15 cellular contexts compared by ENCODE assay signal in genomic region chr3:33132019-33132360, GRCh38. TPM values are rescaled to one million over a fixed set of nuclear protein-coding genes. Genes with fewer than 3 reads are reported as not detected.
DNase-seq lines count a peak whose midpoint lies in the region; ATAC-seq, FAIRE-seq and TF ChIP-seq lines count a peak whose summit lies in the region.
"Had no signal": no experiment of that assay in that cellular context is flagged by ENCODE, and none has a peak within 500 bp of the region (broad histone marks: within the 10 kb centered on the region; RNA-seq: fewer than 3 reads in every experiment).

No MANE protein-coding gene starts in this region.

- no peaks in the 10 kb centered on the region for H3K27me3 Mint-ChIP-seq in CD4-positive, alpha-beta T cell

- H3K27me3 ChIP-seq in CD4-positive, alpha-beta T cell (ENCODE audit: control insufficient read depth, insufficient read depth, low read length) = no peaks in the 10 kb centered on the region
- no peaks in the 10 kb centered on the region for H3K27me3 ChIP-seq in H1 (replicated peaks in 1 of 4; ENCODE audit: control insufficient read depth in 3 of 4, extremely low read depth in 1 of 4, insufficient read depth in 3 of 4, low read length in 3 of 4)
- H3K27me3 ChIP-seq: gastrocnemius medialis, ovary, transverse colon had no signal

- H2AFZ ChIP-seq in H1 (ENCODE audit: low read length) = peak overlapping the region; percentile 84

- H4K8ac ChIP-seq in H1 (ENCODE audit: extremely low read depth, insufficient read depth, low read length) = no peak overlapping the region

- no peak overlapping the region for H3K14ac ChIP-seq in H1 (ENCODE audit: insufficient read length)

- H3K36me3 Mint-ChIP-seq in CD4-positive, alpha-beta T cell (ENCODE audit: low read depth) = peaks cover 63% of the 10 kb centered on the region

- H3K4me2 ChIP-seq in H1 (ENCODE audit: insufficient read depth in 1 of 2, low read depth in 2 of 2, low read length in 2 of 2) = no peak overlapping the region; a peak in 1 of 4 replicates

- peak overlapping the region; percentile 13; the same call in 1 of the 2 replicates for H2BK5ac ChIP-seq in H1 (ENCODE audit: low read depth, low read length)

- 75% methylated on average over 1 of the region's 1 CpG; no CpG with 5 or more reads in 1 of the 2 experiments for WGBS in H1 (ENCODE audit: extremely low coverage in 1 of 2, insufficient coverage in 1 of 2, insufficient read length in 1 of 2, insufficient replicate concordance in 2 of 2, low coverage in 1 of 2, low lambda C conversion rate in 2 of 2, missing lambda C conversion rate in 1 of 2), 2 experiments

- CTCF ChIA-PET in CD4-positive, alpha-beta T cell (lab: Charles Lee) = interaction anchor here (0.6 to 1.8 kb wide), 14 partner anchors 8 to 655 kb away, joined by 3 to 9 read pairs (median 4); no protein-coding TSS in a partner anchor
- CTCF ChIA-PET in H1 (lab: Charles Lee; ENCODE audit: partially characterized antibody) = interaction anchor here (0.6 to 5.4 kb wide), 49 partner anchors 10 to 655 kb away, joined by 3 to 104 read pairs (median 4); partner anchors contain the start of gene SUSD5

- H3K79me1 ChIP-seq in H1 (ENCODE audit: low read depth, low read length) = no peaks in the 10 kb centered on the region; the same call in 1 of the 2 replicates

- H3K56ac ChIP-seq in H1 (replicated peaks; ENCODE audit: insufficient read length, low read depth, low read length) = no peak overlapping the region

- no peaks in the 10 kb centered on the region for H3K9me3 ChIP-seq in CD4-positive, alpha-beta T cell (ENCODE audit: control insufficient read depth, low read length)
- no peaks in the 10 kb centered on the region for H3K9me3 ChIP-seq in H1 (ENCODE audit: insufficient read depth in 2 of 2, low read depth in 1 of 2, low read length in 1 of 2)
- H3K9me3 ChIP-seq: gastrocnemius medialis, ovary, transverse colon had no signal

- no peak overlapping the region for H3K23ac ChIP-seq in H1 (ENCODE audit: insufficient read length)

- TF ChIP-seq RAD21 in H1 (IDR thresholded peaks at IDR 0.05 in 1 of 2, conservative IDR thresholded peaks at IDR 0.05 in 1 of 2; ENCODE audit: low read depth in 2 of 2, low read length in 2 of 2) = no peak

- no peaks in the 10 kb centered on the region for H3K23me2 ChIP-seq in H1 (ENCODE audit: low read depth, low read length)

- H2BK15ac ChIP-seq in H1 (ENCODE audit: low read length) = peak overlapping the region; percentile 25; the same call in 1 of the 2 replicates

- no peak for TF ChIP-seq POLR2A in H1 (IDR thresholded peaks at IDR 0.05; ENCODE audit: control extremely low read depth in 1 of 2, low read depth in 2 of 2, low read length in 2 of 2)

- peaks cover 0 to 6% (median 5%) of the 10 kb centered on the region in 4 experiments; a peak in 6 of 7 replicates for H3K4me1 ChIP-seq in H1 (replicated peaks in 1 of 4; ENCODE audit: control insufficient read depth in 3 of 4, insufficient read depth in 4 of 4, low read length in 3 of 4)
- H3K4me1 ChIP-seq: gastrocnemius medialis, transverse colon had no signal

- peak overlapping the region; percentile 36 for H4K91ac ChIP-seq in H1 (replicated peaks; ENCODE audit: insufficient read length, low read length)

- H3K36me3 ChIP-seq in H1 (ENCODE audit: control insufficient read depth in 2 of 4, insufficient read depth in 4 of 4, low read length in 3 of 4) = peaks cover 0 to 20% (median 9%) of the 10 kb centered on the region in 4 experiments; a peak in 6 of 8 replicates
- H3K36me3 ChIP-seq: ovary had no signal

- H3K9me3 Mint-ChIP-seq in CD4-positive, alpha-beta T cell = no peaks in the 10 kb centered on the region
- H3K9me3 Mint-ChIP-seq: stimulated activated effector memory CD8-positive, alpha-beta T cell treated with anti-CD3 and anti-CD28 coated beads, Interleukin-12 subunit alpha, Interleukin-12 subunit beta, amount 100 ng/mL, for 72 hours had no signal

- H4K20me1 ChIP-seq in H1 (replicated peaks in 1 of 2; ENCODE audit: control insufficient read depth in 1 of 2, insufficient read depth in 2 of 2, low read length in 2 of 2) = peaks cover 0 to 2% of the 10 kb centered on the region in 2 experiments

- no peak overlapping the region for H4K5ac ChIP-seq in H1 (ENCODE audit: insufficient read length, low read depth, low read length)

- no peak overlapping the region for H2BK120ac ChIP-seq in H1 (replicated peaks; ENCODE audit: low read depth, low read length)

- ATAC-seq in CD4-positive, alpha-beta T cell (ENCODE audit: poor library complexity) = no peak
- ATAC-seq in GM21576 (IDR thresholded peaks at IDR 0.05; ENCODE audit: unreplicated experiment) (peak; percentile 22), HG03460 (IDR thresholded peaks at IDR 0.05; ENCODE audit: unreplicated experiment) (peak; percentile 12)

- no peak overlapping the region; a peak in 1 of 7 replicates for H3K9ac ChIP-seq in H1 (replicated peaks in 1 of 4; ENCODE audit: extremely low read depth in 1 of 4, low read depth in 3 of 4, low read length in 3 of 4)

- H2BK20ac ChIP-seq in H1 (ENCODE audit: low read length) = peak overlapping the region; percentile 6; the same call in 1 of the 2 replicates

- no peak for DNase-seq in CD4-positive, alpha-beta T cell
- DNase-seq in H1 (ENCODE audit: low read depth in 1 of 2, low spot score in 2 of 2) = no peak
- DNase-seq in NCI-H524 treated with DMSO at 0.1 percent for 48 hours (lab: John Stamatoyannopoulos, UW) = no peak
- DNase-seq in NCI-H82 treated with DMSO at 0.1 percent for 48 hours (lab: John Stamatoyannopoulos, UW; ENCODE audit: unreplicated experiment) = no peak
- DNase-seq in NCI-H1417 treated with DMSO at 0.1 percent for 48 hours (lab: John Stamatoyannopoulos, UW) = no peak
- no peak for DNase-seq in UCSD-AML1 (lab: John Stamatoyannopoulos, UW; ENCODE audit: unreplicated experiment)
- DNase-seq: gastrocnemius medialis, transverse colon had no signal

- no peak for FAIRE-seq in H1 (lab: Jason Lieb, UNC)
- FAIRE-seq: TTC549 had no signal

- no peaks in the 10 kb centered on the region for H3K79me2 ChIP-seq in H1 (ENCODE audit: control insufficient read depth in 1 of 2, insufficient read depth in 2 of 2, low read length in 2 of 2)

- no peak overlapping the region for H3K27ac ChIP-seq in CD4-positive, alpha-beta T cell (ENCODE audit: low read depth, low read length)
- H3K27ac ChIP-seq in H1 (ENCODE audit: low read depth, low read length) = no peak overlapping the region
- H3K27ac ChIP-seq: gastrocnemius medialis, HL-60, ovary, transverse colon had no signal

- no peak for TF ChIP-seq EP300 in H1 (IDR thresholded peaks at IDR 0.05; ENCODE audit: borderline replicate concordance in 1 of 2, low read depth in 2 of 2, low read length in 2 of 2)

- peaks cover 6% of the 10 kb centered on the region for H3K4me1 Mint-ChIP-seq in CD4-positive, alpha-beta T cell (ENCODE audit: low read depth)
- H3K4me1 Mint-ChIP-seq: stimulated activated effector memory CD8-positive, alpha-beta T cell treated with anti-CD3 and anti-CD28 coated beads, Interleukin-12 subunit alpha, Interleukin-12 subunit beta, amount 100 ng/mL, for 72 hours had no signal

- peak overlapping the region; percentile 40 for H2BK12ac ChIP-seq in H1 (ENCODE audit: low read depth, low read length)

- peak; percentile 75 for TF ChIP-seq CTCF in CD4-positive, alpha-beta T cell (IDR thresholded peaks at IDR 0.05)
- TF ChIP-seq CTCF in H1 (IDR thresholded peaks at IDR 0.05; ENCODE audit: control extremely low read depth in 1 of 3, insufficient read depth in 1 of 3, low read depth in 1 of 3, low read length in 3 of 3) = no peak

- POLR2A ChIA-PET in CD4-positive, alpha-beta T cell (lab: Charles Lee) = interaction anchor here (0.9 to 1.5 kb wide), 4 partner anchors 18 to 655 kb away, joined by 3 to 9 read pairs (median 4); partner anchors contain the start of gene CRTAP
- POLR2A ChIA-PET in H1 (lab: Charles Lee; ENCODE audit: partially characterized antibody) = interaction anchor here (1.1 to 1.3 kb wide), 2 partner anchors 9 to 257 kb away, joined by 3 to 4 read pairs; no protein-coding TSS in a partner anchor

- H3K18ac ChIP-seq in H1 (ENCODE audit: extremely low read depth, low read length) = 0 out of 2 replicates have a peak overlapping the region, but pooled peaks have one; percentile 56

- H3K4me3 Mint-ChIP-seq in CD4-positive, alpha-beta T cell = no peak overlapping the region
- H3K4me3 Mint-ChIP-seq: stimulated activated effector memory CD8-positive, alpha-beta T cell treated with anti-CD3 and anti-CD28 coated beads, Interleukin-12 subunit alpha, Interleukin-12 subunit beta, amount 100 ng/mL, for 72 hours had no signal

- H3K27ac Mint-ChIP-seq in CD4-positive, alpha-beta T cell = no peak overlapping the region
- H3K27ac Mint-ChIP-seq: stimulated activated effector memory CD8-positive, alpha-beta T cell treated with anti-CD3 and anti-CD28 coated beads, Interleukin-12 subunit alpha, Interleukin-12 subunit beta, amount 100 ng/mL, for 72 hours had no signal

- H3K4ac ChIP-seq in H1 (replicated peaks; ENCODE audit: insufficient read length, low read depth, low read length) = peak overlapping the region; percentile 55

- intact Hi-C loops in CD4-positive, alpha-beta T cell (cut with DNase I, micrococcal nuclease) = loop anchor here in 1 of 2 experiments (5.0 kb wide), 2 partner anchors 185 to 240 kb away; no protein-coding TSS in a partner anchor

- H3K4me3 ChIP-seq in H1 (ENCODE audit: extremely low read depth in 1 of 4, insufficient read depth in 2 of 4, low read depth in 3 of 4, low read length in 4 of 4) = peak overlapping the region in 1 of 4 experiments; percentile 10; a peak in 1 of 8 replicates
- H3K4me3 ChIP-seq: gastrocnemius medialis, ovary, skin epidermis, transverse colon had no signal

- H2AK5ac ChIP-seq in H1 (ENCODE audit: low read depth, low read length) = peak overlapping the region; percentile 68; the same call in 1 of the 2 replicates

RNA-seq across cellular contexts. Expression of gene CRTAP, which starts 18.2 kb away (rescaled TPM):
- 10 to 100 TPM; 38.2 to 40.3 TPM for total RNA-seq in CD4-positive, alpha-beta T cell
- 157 and 159 TPM in 2 replicates for total RNA-seq in H1 (2021; fragmentation: NEBNext Ultra II Directional; extraction: Animal tissue kit (Norgen Biotek cat#: 25700))
- 168 and 188 TPM in 2 replicates for polyA plus RNA-seq in H1 (2011; rRNA removed)
- polyA plus RNA-seq in H1 (2011; cell fraction: cytosol; rRNA removed) = 160 TPM
- 94.8 TPM for polyA plus RNA-seq in H1 (2011; cell fraction: nucleus; rRNA removed)
- polyA plus RNA-seq in H1 (2012, experiment 1 of 2) = 150 to 173 TPM (median 162 TPM) in 4 replicates
- polyA plus RNA-seq in H1 (2012, experiment 2 of 2) = 124 TPM
- polyA plus RNA-seq in H1 (2013, experiment 1 of 2) = 174 TPM
- polyA plus RNA-seq in H1 (2013, experiment 2 of 2) = 191 TPM
- 77.7 and 111 TPM in 2 replicates for polyA minus RNA-seq in H1 (2011; rRNA and poly(A)+ RNA removed)
- 81.2 TPM for polyA minus RNA-seq in H1 (2011; cell fraction: cytosol; rRNA and poly(A)+ RNA removed)
- polyA minus RNA-seq in H1 (2011; cell fraction: nucleus; rRNA and poly(A)+ RNA removed) = 50.9 TPM

RNA-seq across cellular contexts. Expression of gene GLB1, which starts 35.0 kb away (rescaled TPM):
- 10 to 100 TPM; 20.1 to 22.8 TPM for total RNA-seq in CD4-positive, alpha-beta T cell
- 49.6 and 60.0 TPM in 2 replicates for total RNA-seq in H1 (2021; fragmentation: NEBNext Ultra II Directional; extraction: Animal tissue kit (Norgen Biotek cat#: 25700))
- polyA plus RNA-seq in H1 (2011; rRNA removed) = 55.2 and 60.1 TPM in 2 replicates
- polyA plus RNA-seq in H1 (2011; cell fraction: cytosol; rRNA removed) = 53.6 TPM
- polyA plus RNA-seq in H1 (2011; cell fraction: nucleus; rRNA removed) = 52.1 TPM
- polyA plus RNA-seq in H1 (2012, experiment 1 of 2) = 39.1 to 47.7 TPM (median 41.9 TPM) in 4 replicates
- polyA plus RNA-seq in H1 (2012, experiment 2 of 2) = 57.8 TPM
- 67.9 TPM for polyA plus RNA-seq in H1 (2013, experiment 1 of 2)
- 63.8 TPM for polyA plus RNA-seq in H1 (2013, experiment 2 of 2)
- 41.1 and 50.1 TPM in 2 replicates for polyA minus RNA-seq in H1 (2011; rRNA and poly(A)+ RNA removed)
- polyA minus RNA-seq in H1 (2011; cell fraction: cytosol; rRNA and poly(A)+ RNA removed) = 27.7 TPM
- polyA minus RNA-seq in H1 (2011; cell fraction: nucleus; rRNA and poly(A)+ RNA removed) = 33.4 TPM

RNA-seq across cellular contexts. Expression of gene TMPPE, which starts 35.0 kb away (rescaled TPM):
- 1 to 10 TPM; 8.5 TPM for total RNA-seq in CD4-positive, alpha-beta T cell
- total RNA-seq in H1 (2021; fragmentation: NEBNext Ultra II Directional; extraction: Animal tissue kit (Norgen Biotek cat#: 25700)) = 7.4 and 8.5 TPM in 2 replicates
- 2.6 and 3.2 TPM in 2 replicates for polyA plus RNA-seq in H1 (2011; rRNA removed)
- 2.4 TPM for polyA plus RNA-seq in H1 (2011; cell fraction: cytosol; rRNA removed)
- polyA plus RNA-seq in H1 (2011; cell fraction: nucleus; rRNA removed) = 3.5 TPM
- 1.1 to 1.4 TPM (median 1.3 TPM) in 4 replicates for polyA plus RNA-seq in H1 (2012, experiment 1 of 2)
- polyA plus RNA-seq in H1 (2012, experiment 2 of 2) = 0.25 TPM
- 3.6 TPM for polyA plus RNA-seq in H1 (2013, experiment 1 of 2)
- 3.6 TPM for polyA plus RNA-seq in H1 (2013, experiment 2 of 2)
- 15.8 and 17.7 TPM in 2 replicates for polyA minus RNA-seq in H1 (2011; rRNA and poly(A)+ RNA removed)
- polyA minus RNA-seq in H1 (2011; cell fraction: cytosol; rRNA and poly(A)+ RNA removed) = 5.0 TPM
- polyA minus RNA-seq in H1 (2011; cell fraction: nucleus; rRNA and poly(A)+ RNA removed) = 13.5 TPM
